8 cellular contexts compared by ENCODE assay signal in genomic region chr10:110208614-110209398, GRCh38. TPM values are rescaled to one million over a fixed set of nuclear protein-coding genes. Genes with fewer than 3 reads are reported as not detected.
DNase-seq lines count a peak whose midpoint lies in the region; ATAC-seq and TF ChIP-seq lines count a peak whose summit lies in the region.

No MANE protein-coding gene starts in this region.

- H3K27me3 Mint-ChIP-seq in activated T-cell treated with anti-CD3 and anti-CD28 coated beads, Interleukin-2, amount 50 U/mL, for 24 hours, result peaks cover 12% of the 10 kb centered on the region
- peaks cover 73 to 82% of the 10 kb centered on the region in 2 donors for H3K27me3 Mint-ChIP-seq in natural killer cell (ENCODE audit: low read depth in 2 of 2)

- intact Hi-C loops in natural killer cell (cut with micrococcal nuclease), result loop anchor here (1.0 to 5.0 kb wide), 3 partner anchors 52 to 72 kb away; no protein-coding TSS in a partner anchor

- H3K9me3 Mint-ChIP-seq in activated T-cell treated with anti-CD3 and anti-CD28 coated beads, Interleukin-2, amount 50 U/mL, for 24 hours, result no peaks in the 10 kb centered on the region
- no peaks in the 10 kb centered on the region for H3K9me3 Mint-ChIP-seq in natural killer cell

- peak overlapping the region; percentile 87 for H3K4me3 Mint-ChIP-seq in activated T-cell treated with anti-CD3 and anti-CD28 coated beads, Interleukin-2, amount 50 U/mL, for 24 hours
- H3K4me3 Mint-ChIP-seq in natural killer cell, result peak overlapping the region; percentile 98

- TF ChIP-seq CTCF in natural killer cell (IDR thresholded peaks at IDR 0.05), result no peak

- H3K4me1 Mint-ChIP-seq in activated T-cell treated with anti-CD3 and anti-CD28 coated beads, Interleukin-2, amount 50 U/mL, for 24 hours (ENCODE audit: low read depth), result peaks cover 59% of the 10 kb centered on the region
- H3K4me1 Mint-ChIP-seq in natural killer cell, result peaks cover 54 to 61% of the 10 kb centered on the region in 2 donors

- ATAC-seq in natural killer cell, result peak in 2 of 3 donors; percentile 3 to 10
- ATAC-seq in HG03159 (IDR thresholded peaks at IDR 0.05; ENCODE audit: unreplicated experiment), result no peak
- ATAC-seq in HG02623 (IDR thresholded peaks at IDR 0.05; ENCODE audit: unreplicated experiment), result no peak

- H3K27ac Mint-ChIP-seq in activated T-cell treated with anti-CD3 and anti-CD28 coated beads, Interleukin-2, amount 50 U/mL, for 24 hours, result peak overlapping the region; percentile 88
- H3K27ac Mint-ChIP-seq in natural killer cell, result peak overlapping the region; percentile 3 to 86

- peaks cover 4% of the 10 kb centered on the region for H3K36me3 Mint-ChIP-seq in activated T-cell treated with anti-CD3 and anti-CD28 coated beads, Interleukin-2, amount 50 U/mL, for 24 hours (ENCODE audit: low read depth)
- H3K36me3 Mint-ChIP-seq in natural killer cell, result no peaks in the 10 kb centered on the region

- peak; percentile 55 for DNase-seq in EH (ENCODE audit: low read depth)
- peak; percentile 49 for DNase-seq in LHCN-M2 (ENCODE audit: low read depth)
- peak; percentile 56 for DNase-seq in activated T-cell treated with anti-CD3 and anti-CD28 coated beads, Interleukin-2, amount 50 U/mL, for 24 hours
- peak; percentile 32 for DNase-seq in fibroblast of gingiva (ENCODE audit: low read depth)
- no peak for DNase-seq in natural killer cell
- DNase-seq in NCI-H226, result no peak

RNA-seq across cellular contexts. Expression of gene MXI1, which starts 1.4 kb away (rescaled TPM):
- total RNA-seq in LHCN-M2 (2014; rRNA removed) (9.7 and 10.6 TPM in 2 replicates), natural killer cell (10 to 100 TPM; 11.2 to 14.1 (median 13.6) TPM)
- polyA plus RNA-seq in LHCN-M2 (2012), result 7.0 TPM

Comparison
In these comparisons a context has a peak if more than half of its experiments do, and no peak if none do; other contexts are left out.
1. DNase-seq: peak in EH (single experiment), LHCN-M2 (single experiment), activated T-cell treated with anti-CD3 and anti-CD28 coated beads, Interleukin-2, amount 50 U/mL, for 24 hours (single experiment) and fibroblast of gingiva (single experiment); none in natural killer cell (single experiment) and NCI-H226 (single experiment).
2. ATAC-seq: peak in natural killer cell (2 of 3); none in HG03159 (single experiment) and HG02623 (single experiment).